20 cellular contexts compared by ENCODE assay signal in the genomic region with DNA sequence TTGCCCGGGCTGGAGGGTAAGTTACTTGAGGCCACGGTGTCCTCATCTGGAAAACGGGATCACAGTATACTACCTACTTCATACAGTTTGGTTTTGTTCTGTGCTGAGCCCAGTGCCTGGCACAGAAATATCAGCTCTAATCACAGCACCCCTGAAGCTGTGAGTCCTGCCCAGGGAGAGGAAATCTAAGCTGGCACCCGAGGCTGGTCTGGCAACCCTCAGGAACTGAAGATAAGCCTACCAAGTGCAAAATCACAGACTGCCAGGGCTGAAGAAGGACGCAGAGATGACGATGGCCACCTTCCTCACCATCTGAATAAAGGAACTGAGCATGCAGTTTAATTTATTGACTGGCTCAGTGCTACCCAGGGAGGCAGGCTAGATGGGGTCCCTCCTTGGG. TPM values are rescaled to one million over a fixed set of nuclear protein-coding genes. Genes with fewer than 3 reads are reported as not detected.
DNase-seq lines count a peak whose midpoint lies in the region; ATAC-seq and TF ChIP-seq lines count a peak whose summit lies in the region.
"Had no signal": no experiment of that assay in that cellular context is flagged by ENCODE, and none has a peak within 500 bp of the region (broad histone marks: within the 10 kb centered on the region; RNA-seq: fewer than 3 reads in every experiment).

No MANE protein-coding gene starts in this region.

- H3K4me3 ChIP-seq in right atrium auricular region (no peak overlapping the region), left ventricle myocardium inferior (no peak overlapping the region), neutrophil (ENCODE audit: low read depth in 1 of 2, low read length in 1 of 2) (no peak overlapping the region)
- H3K4me3 ChIP-seq: A549, BLaER1, HAP-1 had no signal

- H3K36me3 ChIP-seq in right atrium auricular region (peaks cover 9% of the 10 kb centered on the region), left ventricle myocardium inferior (peaks cover 32% of the 10 kb centered on the region), neutrophil (peaks cover 43% of the 10 kb centered on the region)

- H3K4me1 ChIP-seq in right atrium auricular region, result no peaks in the 10 kb centered on the region
- no peaks in the 10 kb centered on the region for H3K4me1 ChIP-seq in left ventricle myocardium inferior
- H3K4me1 ChIP-seq in neutrophil (ENCODE audit: control insufficient read depth in 1 of 2, insufficient read depth in 1 of 2, low read depth in 1 of 2, low read length in 1 of 2), result peaks cover 14 to 17% of the 10 kb centered on the region in 2 experiments
- H3K4me1 ChIP-seq: A549, HAP-1 had no signal

- TF ChIP-seq CTCF in right atrium auricular region (IDR thresholded peaks at IDR 0.05) (no peak), left ventricle myocardium inferior (IDR thresholded peaks at IDR 0.05; ENCODE audit: borderline replicate concordance) (no peak), neutrophil (IDR thresholded peaks at IDR 0.05) (no peak)

- DNase-seq in Right ventricle myocardium inferior (ENCODE audit: missing footprints) (no peak), right atrium auricular region (ENCODE audit: low spot score) (no peak), left ventricle myocardium superior (no peak), left ventricle myocardium inferior (no peak), iPS-NIHi11 (ENCODE audit: low spot score) (peak; percentile 0), cortex of kidney (lab: John Stamatoyannopoulos, UW) (no peak), CD1c-positive myeloid dendritic cell (ENCODE audit: extremely low spot score) (no peak)
- DNase-seq: 8988T; Calu3; CD4-positive, alpha-beta memory T cell; COR-L47; DMS153; DND-41; GOT3; HFFc6 had no signal

- no peaks in the 10 kb centered on the region for H3K27me3 ChIP-seq in right atrium auricular region
- H3K27me3 ChIP-seq in left ventricle myocardium inferior (ENCODE audit: low read depth), result no peaks in the 10 kb centered on the region
- H3K27me3 ChIP-seq in neutrophil, result no peaks in the 10 kb centered on the region
- H3K27me3 ChIP-seq: BLaER1 had no signal

- H3K27ac ChIP-seq in right atrium auricular region (no peak overlapping the region), left ventricle myocardium inferior (replicated peaks) (no peak overlapping the region), neutrophil (peak overlapping the region; percentile 6)
- H3K27ac ChIP-seq: A549, BLaER1, C4-2B had no signal

- H3K9me3 ChIP-seq in right atrium auricular region (no peaks in the 10 kb centered on the region), left ventricle myocardium inferior (replicated peaks) (no peaks in the 10 kb centered on the region), neutrophil (no peaks in the 10 kb centered on the region)
- H3K9me3 ChIP-seq: A549, BLaER1, HAP-1 had no signal

- intact Hi-C loops in Right ventricle myocardium inferior (cut with DNase I), result no loop called here
- intact Hi-C loops in left ventricle myocardium superior (cut with micrococcal nuclease), result no loop called here
- intact Hi-C loops in left ventricle myocardium inferior (cut with micrococcal nuclease), result no loop called here

- ATAC-seq in Right ventricle myocardium inferior (peak; percentile 49), left ventricle myocardium superior (peak; percentile 78)
- ATAC-seq: A549 had no signal

RNA-seq across cellular contexts. Expression of a gene that starts 7.7 kb away (rescaled TPM):
- 109 TPM for total RNA-seq in Right ventricle myocardium inferior
- total RNA-seq in right atrium auricular region, result 10 to 100 TPM; 35.3 to 50.0 TPM
- 107 TPM for total RNA-seq in left ventricle myocardium superior
- 163 TPM for total RNA-seq in left ventricle myocardium inferior

RNA-seq across cellular contexts. Expression of a gene that starts 45.7 kb away (rescaled TPM):
- total RNA-seq in Right ventricle myocardium inferior (21.6 TPM), right atrium auricular region (10 to 100 TPM; 17.6 to 40.1 TPM), left ventricle myocardium superior (21.9 TPM), left ventricle myocardium inferior (22.2 TPM)

RNA-seq across cellular contexts. Expression of a gene that starts 45.8 kb away (rescaled TPM):
- 688 TPM for total RNA-seq in Right ventricle myocardium inferior
- total RNA-seq in right atrium auricular region, result 100 to 1,000 TPM; 186 to 272 TPM
- total RNA-seq in left ventricle myocardium superior, result 680 TPM
- total RNA-seq in left ventricle myocardium inferior, result 507 TPM
